ENCODE assay signal across 8 cellular contexts in the genomic region with DNA sequence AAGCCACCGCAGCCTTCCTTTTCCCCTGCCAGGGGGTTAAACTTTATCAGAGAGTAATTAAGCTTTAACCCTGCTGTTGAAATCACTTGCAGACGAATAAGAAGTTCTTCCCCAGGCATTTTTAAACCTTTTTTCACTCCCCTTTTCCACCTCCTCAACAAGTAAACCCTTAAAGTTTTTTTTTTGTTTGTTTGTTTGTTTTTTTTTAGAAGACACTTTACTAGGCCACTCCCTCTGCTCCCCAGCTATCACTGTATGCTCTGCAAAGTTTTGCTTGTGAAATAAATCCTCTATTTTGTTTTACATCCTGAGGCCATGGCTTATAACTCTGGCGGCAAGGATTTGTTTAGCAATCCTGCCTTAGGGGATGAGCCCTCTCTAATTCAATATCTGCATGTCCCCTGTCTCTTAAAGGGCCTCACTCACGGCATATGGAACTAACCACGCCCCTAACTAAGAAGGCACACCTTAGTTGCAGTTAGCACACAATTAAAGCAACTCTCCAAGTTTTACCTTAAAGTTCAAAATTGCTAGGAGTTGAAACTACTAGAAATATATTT.
DNase-seq lines count a peak whose midpoint lies in the region; ATAC-seq and TF ChIP-seq lines count a peak whose summit lies in the region.

No MANE protein-coding gene starts in this region.

- DNase-seq in NCI-H2171 treated with DMSO at 0.1 percent for 48 hours (lab: John Stamatoyannopoulos, UW) (peak; percentile 46), NCI-H2171 (lab: John Stamatoyannopoulos, UW) (no peak), RWPE1 (ENCODE audit: low spot score) (peak; percentile 6), right atrium auricular region (ENCODE audit: low spot score) (no peak), T-helper 2 cell (no peak), HPDE6-E6E7 (ENCODE audit: extremely low spot score) (no peak)

- H3K36me3 ChIP-seq in right atrium auricular region: no peaks in the 10 kb centered on the region
- H3K36me3 ChIP-seq in stomach smooth muscle (ENCODE audit: control insufficient read depth in 2 of 2, insufficient read depth in 2 of 2, low read length in 2 of 2): peaks cover 0 to 4% of the 10 kb centered on the region in 2 donors

- H3K4me1 ChIP-seq in right atrium auricular region: no peaks in the 10 kb centered on the region
- no peaks in the 10 kb centered on the region for H3K4me1 ChIP-seq in stomach smooth muscle (ENCODE audit: control insufficient read depth, insufficient read depth, low read length)

- POLR2A ChIA-PET in RWPE1 (lab: Yijun Ruan, JAX; ENCODE audit: low non-redundant PET): no interaction called here

- CTCF ChIA-PET in RWPE1 (lab: Yijun Ruan, JAX): interaction anchor here (0.6 kb wide), 1 partner anchor 84 kb away, joined by 3 read pairs; no protein-coding TSS in a partner anchor

- no peak for ATAC-seq in HG02870 (IDR thresholded peaks at IDR 0.05; ENCODE audit: unreplicated experiment)

- TF ChIP-seq CTCF in RWPE1 (conservative IDR thresholded peaks at IDR 0.05; ENCODE audit: low read depth): no peak
- no peak for TF ChIP-seq CTCF in right atrium auricular region (IDR thresholded peaks at IDR 0.05)

- H3K9me3 ChIP-seq in right atrium auricular region (no peaks in the 10 kb centered on the region), stomach smooth muscle (ENCODE audit: control insufficient read depth in 2 of 2, low read length in 2 of 2) (no peaks in the 10 kb centered on the region)

- no peaks in the 10 kb centered on the region for H3K27me3 ChIP-seq in right atrium auricular region
- no peaks in the 10 kb centered on the region for H3K27me3 ChIP-seq in stomach smooth muscle (ENCODE audit: control insufficient read depth in 1 of 2, insufficient read depth in 2 of 2, low read length in 2 of 2)

- H3K27ac ChIP-seq in RWPE1 (peak overlapping the region; percentile 77), right atrium auricular region (no peak overlapping the region), stomach smooth muscle (ENCODE audit: low read length) (no peak overlapping the region)

- H3K9ac ChIP-seq in stomach smooth muscle (ENCODE audit: low read length in 2 of 2): peak overlapping the region; percentile 65 to 79

- H3K4me3 ChIP-seq in right atrium auricular region (peak overlapping the region; percentile 27 to 47), stomach smooth muscle (ENCODE audit: low read length in 2 of 2) (peak overlapping the region; percentile 81 to 92)

Comparison
In these comparisons a context has a peak if more than half of its experiments do, and no peak if none do; other contexts are left out.
1. DNase-seq: peak in NCI-H2171 treated with DMSO at 0.1 percent for 48 hours (single experiment) and RWPE1 (single experiment); none in NCI-H2171 (single experiment), right atrium auricular region (single experiment), T-helper 2 cell (0 of 5) and HPDE6-E6E7 (single experiment).